18 cellular contexts compared by ENCODE assay signal in the genomic region with DNA sequence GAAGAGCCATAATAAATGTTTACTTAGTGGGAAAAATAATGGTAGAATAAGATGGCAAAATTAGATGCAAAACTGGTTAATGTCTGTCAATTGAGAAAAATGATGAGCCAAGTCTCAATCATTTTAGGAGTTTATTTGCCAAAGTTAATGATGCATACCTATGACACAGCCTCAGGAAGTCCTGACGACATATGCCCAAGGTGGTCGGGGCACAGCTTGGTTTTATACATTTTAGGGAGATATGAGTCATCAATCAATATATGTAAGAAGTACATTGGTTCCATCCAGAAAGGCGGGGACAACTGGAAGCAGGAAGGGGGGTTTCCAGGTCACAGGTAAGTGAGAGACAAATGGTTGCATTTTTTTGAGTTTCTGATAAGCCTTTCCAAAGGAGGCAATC. TPM values are rescaled to one million over a fixed set of nuclear protein-coding genes. Genes with fewer than 3 reads are reported as not detected.
A peak's percentile ranks its signal among the peaks of the same experiment; 100 is the strongest.
DNase-seq lines count a peak whose midpoint lies in the region; ATAC-seq and TF ChIP-seq lines count a peak whose summit lies in the region.
"Had no signal": no experiment of that assay in that cellular context is flagged by ENCODE, and none has a peak within 500 bp of the region (broad histone marks: within the 10 kb centered on the region; RNA-seq: fewer than 3 reads in every experiment).

No MANE protein-coding gene starts in this region.

- ATAC-seq in RWPE2 (ENCODE audit: low read depth): 0 out of 3 replicates have a peak, but pooled peaks have one; percentile 7

- H3K9me2 ChIP-seq in hepatocyte (replicated peaks; ENCODE audit: insufficient read depth): no peaks in the 10 kb centered on the region

- no peak overlapping the region for H2AFZ ChIP-seq in hepatocyte

- no peak overlapping the region for H3K4me2 ChIP-seq in hepatocyte

- no peak for TF ChIP-seq CTCF in RWPE2 (IDR thresholded peaks at IDR 0.05; ENCODE audit: poor library complexity, severe bottlenecking)
- no peak for TF ChIP-seq CTCF in hepatocyte (IDR thresholded peaks at IDR 0.05; ENCODE audit: poor library complexity)
- no peak for TF ChIP-seq CTCF in vagina (IDR thresholded peaks at IDR 0.05)
- no peak for TF ChIP-seq CTCF in stomach (IDR thresholded peaks at IDR 0.05)

- H4K20me1 ChIP-seq in hepatocyte (ENCODE audit: insufficient read depth, poor library complexity, severe bottlenecking): no peaks in the 10 kb centered on the region

- H3K27ac ChIP-seq in RWPE2 (ENCODE audit: poor library complexity, severe bottlenecking) (peak overlapping the region; percentile 64), hepatocyte (peak overlapping the region; percentile 31), vagina (peak overlapping the region; percentile 2), stomach (peak overlapping the region in 2 of 5 donors; percentile 48 to 63)
- H3K27ac ChIP-seq: SJCRH30 had no signal

- DNase-seq in stimulated activated CD4-positive, alpha-beta T cell treated with anti-CD3 and anti-CD28 coated beads, Interleukin-1b, Interleukin-23, amount 100 ng/mL, for 48 hours: peak; percentile 27
- no peak for DNase-seq in stimulated activated CD4-positive, alpha-beta T cell treated with anti-CD3 and anti-CD28 coated beads, Interleukin-4, amount 100 ng/mL, for 24 hours
- DNase-seq in RWPE2 (ENCODE audit: low spot score) (no peak), hepatocyte (ENCODE audit: low spot score) (no peak), vagina (ENCODE audit: extremely low spot score in 2 of 2) (no peak), stomach (no peak), NCI-H226 (no peak)
- DNase-seq: activated CD4-positive, alpha-beta T cell treated with anti-CD3 and anti-CD28 coated beads, Interleukin-2, amount 50 U/mL, for 48 hours; erythroblast; HCEC 1CT; KG1; NCI-H1092; SJCRH30; stimulated activated naive CD4-positive, alpha-beta T cell treated with Interleukin-2 at 50 U/mL for 16 hours had no signal

- no peaks in the 10 kb centered on the region for H3K9me3 ChIP-seq in RWPE2 (ENCODE audit: severe bottlenecking)
- H3K9me3 ChIP-seq in hepatocyte (ENCODE audit: low read depth): no peaks in the 10 kb centered on the region
- H3K9me3 ChIP-seq in vagina: no peaks in the 10 kb centered on the region
- H3K9me3 ChIP-seq in stomach: no peaks in the 10 kb centered on the region
- H3K9me3 ChIP-seq: neutrophil, SJCRH30 had no signal

- no peaks in the 10 kb centered on the region for H3K79me2 ChIP-seq in hepatocyte

- TF ChIP-seq EP300 in stomach (IDR thresholded peaks at IDR 0.05): no peak

- TF ChIP-seq POLR2A in vagina (IDR thresholded peaks at IDR 0.05) (no peak), stomach (IDR thresholded peaks at IDR 0.05) (no peak)

- H3K36me3 ChIP-seq in RWPE2 (ENCODE audit: low read depth) (no peaks in the 10 kb centered on the region), hepatocyte (replicated peaks; ENCODE audit: insufficient read depth, low read depth) (no peaks in the 10 kb centered on the region), vagina (no peaks in the 10 kb centered on the region), stomach (no peaks in the 10 kb centered on the region)
- H3K36me3 ChIP-seq: neutrophil, SJCRH30 had no signal

- H3K4me3 ChIP-seq in RWPE2 (ENCODE audit: severe bottlenecking) (no peak overlapping the region), hepatocyte (no peak overlapping the region), vagina (no peak overlapping the region), stomach (no peak overlapping the region)
- H3K4me3 ChIP-seq: SJCRH30, skin epidermis had no signal

- H3K4me1 ChIP-seq in RWPE2 (ENCODE audit: insufficient read depth, poor library complexity, severe bottlenecking) (peaks cover 45% of the 10 kb centered on the region), hepatocyte (ENCODE audit: insufficient read depth) (peaks cover 16% of the 10 kb centered on the region), vagina (peaks cover 38% of the 10 kb centered on the region), stomach (peaks cover 5 to 56% (median 13%) of the 10 kb centered on the region in 4 donors)

- intact Hi-C loops in vagina (cut with DNase I): no loop called here
- intact Hi-C loops in stomach (cut with DNase I; ENCODE audit: low total_unique reads): no loop called here

- H3K27me3 ChIP-seq in RWPE2 (ENCODE audit: insufficient read depth, poor library complexity, severe bottlenecking): no peaks in the 10 kb centered on the region
- H3K27me3 ChIP-seq in hepatocyte: no peaks in the 10 kb centered on the region
- no peaks in the 10 kb centered on the region for H3K27me3 ChIP-seq in vagina
- no peaks in the 10 kb centered on the region for H3K27me3 ChIP-seq in stomach
- H3K27me3 ChIP-seq: neutrophil, SJCRH30 had no signal

- 76% methylated on average over 3 of the region's 3 CpGs for WGBS in hepatocyte (ENCODE audit: low lambda C conversion rate, missing lambda C conversion rate)
- WGBS in stomach, 5 donors: 75 to 86% (median 75%) methylated on average over 3 of the region's 3 CpGs

RNA-seq across cellular contexts. Expression of gene CLEC3B, which starts 31.5 kb away (rescaled TPM):
- total RNA-seq in hepatocyte: 0.64 and 1.3 TPM in 2 replicates
- polyA plus RNA-seq in hepatocyte: 1.7 and 2.6 TPM in 2 replicates
- total RNA-seq in vagina: 41.7 TPM
- total RNA-seq in stomach: 100 to 1,000 TPM in 1 of 5 donors, 10 to 100 TPM in 2, not detected in 2; 25.4 to 199 (median 73.6) TPM
- polyA plus RNA-seq in stomach: 10 to 100 TPM; 16.7 to 29.7 (median 24.0) TPM
- total RNA-seq: B cell, SJCRH30 had no signal
- polyA plus RNA-seq: keratinocyte had no signal
